Comparison of ENCODE assay signal across 3 cellular contexts in genomic region chr3:89114841-89115223, GRCh38.
TF ChIP-seq lines count a peak whose summit lies in the region.

No MANE protein-coding gene starts in this region.

TF ChIP-seq in A549, 52 proteins besides CTCF, POLR2A, EP300 and RAD21 (continues in another document):
- no peak for TF ChIP-seq SMC3 (IDR thresholded peaks at IDR 0.05)
- no peak for TF ChIP-seq CBX2 (IDR thresholded peaks at IDR 0.05; ENCODE audit: borderline replicate concordance, low read depth)
- no peak for TF ChIP-seq ATOH8 (CRISPR knock-in tag; IDR thresholded peaks at IDR 0.05; ENCODE audit: low read depth)
- no peak for TF ChIP-seq ZFP36 (IDR thresholded peaks at IDR 0.05; ENCODE audit: borderline replicate concordance, partially characterized antibody)
- no peak for TF ChIP-seq RNF2 (IDR thresholded peaks at IDR 0.05; ENCODE audit: borderline replicate concordance, low read depth)
- no peak for TF ChIP-seq HOXA7 (CRISPR knock-in tag; IDR thresholded peaks at IDR 0.05)
- no peak for TF ChIP-seq HMGXB4 (CRISPR knock-in tag; IDR thresholded peaks at IDR 0.05; ENCODE audit: borderline replicate concordance)
- TF ChIP-seq E2F6 (IDR thresholded peaks at IDR 0.05; ENCODE audit: borderline replicate concordance, low read depth), result no peak
- TF ChIP-seq TP53 (CRISPR knock-in tag; IDR thresholded peaks at IDR 0.05), result no peak
- TF ChIP-seq, protein P1, sequence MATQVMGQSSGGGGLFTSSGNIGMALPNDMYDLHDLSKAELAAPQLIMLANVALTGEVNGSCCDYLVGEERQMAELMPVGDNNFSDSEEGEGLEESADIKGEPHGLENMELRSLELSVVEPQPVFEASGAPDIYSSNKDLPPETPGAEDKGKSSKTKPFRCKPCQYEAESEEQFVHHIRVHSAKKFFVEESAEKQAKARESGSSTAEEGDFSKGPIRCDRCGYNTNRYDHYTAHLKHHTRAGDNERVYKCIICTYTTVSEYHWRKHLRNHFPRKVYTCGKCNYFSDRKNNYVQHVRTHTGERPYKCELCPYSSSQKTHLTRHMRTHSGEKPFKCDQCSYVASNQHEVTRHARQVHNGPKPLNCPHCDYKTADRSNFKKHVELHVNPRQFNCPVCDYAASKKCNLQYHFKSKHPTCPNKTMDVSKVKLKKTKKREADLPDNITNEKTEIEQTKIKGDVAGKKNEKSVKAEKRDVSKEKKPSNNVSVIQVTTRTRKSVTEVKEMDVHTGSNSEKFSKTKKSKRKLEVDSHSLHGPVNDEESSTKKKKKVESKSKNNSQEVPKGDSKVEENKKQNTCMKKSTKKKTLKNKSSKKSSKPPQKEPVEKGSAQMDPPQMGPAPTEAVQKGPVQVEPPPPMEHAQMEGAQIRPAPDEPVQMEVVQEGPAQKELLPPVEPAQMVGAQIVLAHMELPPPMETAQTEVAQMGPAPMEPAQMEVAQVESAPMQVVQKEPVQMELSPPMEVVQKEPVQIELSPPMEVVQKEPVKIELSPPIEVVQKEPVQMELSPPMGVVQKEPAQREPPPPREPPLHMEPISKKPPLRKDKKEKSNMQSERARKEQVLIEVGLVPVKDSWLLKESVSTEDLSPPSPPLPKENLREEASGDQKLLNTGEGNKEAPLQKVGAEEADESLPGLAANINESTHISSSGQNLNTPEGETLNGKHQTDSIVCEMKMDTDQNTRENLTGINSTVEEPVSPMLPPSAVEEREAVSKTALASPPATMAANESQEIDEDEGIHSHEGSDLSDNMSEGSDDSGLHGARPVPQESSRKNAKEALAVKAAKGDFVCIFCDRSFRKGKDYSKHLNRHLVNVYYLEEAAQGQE (IDR thresholded peaks at IDR 0.05), result no peak
- TF ChIP-seq HOXB13 (CRISPR knock-in tag; IDR thresholded peaks at IDR 0.05; ENCODE audit: low read depth), result no peak
- TF ChIP-seq SREBF2 (IDR thresholded peaks at IDR 0.05), result no peak
- TF ChIP-seq JUN (IDR thresholded peaks at IDR 0.05), result no peak
- no peak for TF ChIP-seq ZNF302 (CRISPR knock-in tag; IDR thresholded peaks at IDR 0.05)
- no peak for TF ChIP-seq RCOR1 (IDR thresholded peaks at IDR 0.05; ENCODE audit: low read depth, low read length)

TF ChIP-seq in H1, 55 proteins besides CTCF, POLR2A, EP300 and RAD21:
- TF ChIP-seq RBBP5 (IDR thresholded peaks at IDR 0.05; ENCODE audit: borderline replicate concordance, low read depth, low read length) (0 out of 2 replicates have a peak, but pooled peaks have one; percentile 27), SAP30 (IDR thresholded peaks at IDR 0.05; ENCODE audit: insufficient read depth, insufficient replicate concordance, low read length) (no peak), RXRA (IDR thresholded peaks at IDR 0.05; ENCODE audit: insufficient read depth, low read depth, low read length) (no peak), SIN3A (conservative IDR thresholded peaks at IDR 0.05 in 1 of 2, IDR thresholded peaks at IDR 0.05 in 1 of 2; ENCODE audit: low read depth in 1 of 2, low read length in 2 of 2) (0 out of 4 replicates have a peak, but pooled peaks of 1 of the 2 experiments have one; percentile 17), SIRT6 (IDR thresholded peaks at IDR 0.05; ENCODE audit: low read length) (no peak), ATF2 (IDR thresholded peaks at IDR 0.05; ENCODE audit: low read length) (no peak)

TF ChIP-seq in neural cell, 6 proteins besides CTCF, POLR2A, EP300 and RAD21:
- no peak for TF ChIP-seq POLR2AphosphoS5 (IDR thresholded peaks at IDR 0.05)
- TF ChIP-seq SMC3 (conservative IDR thresholded peaks at IDR 0.05; ENCODE audit: poor library complexity), result peak; percentile 54
